Comparison of ENCODE assay signal across 1 cellular context in genomic region chr12:66048218-66048842, GRCh38.
TF ChIP-seq lines count a peak whose summit lies in the region.

No MANE protein-coding gene starts in this region.

TF ChIP-seq in HepG2, 621 proteins besides CTCF, POLR2A, EP300 and RAD21 (continued from another document):
- TF ChIP-seq ATF6 (CRISPR knock-in tag; conservative IDR thresholded peaks at IDR 0.05) (0 out of 2 replicates have a peak, but pooled peaks have one; percentile 11), PBX3 (CRISPR knock-in tag; IDR thresholded peaks at IDR 0.05; ENCODE audit: borderline replicate concordance) (no peak), KIAA2018 (CRISPR knock-in tag; IDR thresholded peaks at IDR 0.05; ENCODE audit: borderline replicate concordance) (no peak), ZNF556 (CRISPR knock-in tag; IDR thresholded peaks at IDR 0.05; ENCODE audit: borderline replicate concordance) (no peak), ZNF749 (CRISPR knock-in tag; IDR thresholded peaks at IDR 0.05; ENCODE audit: borderline replicate concordance) (no peak), ZNF503 (CRISPR knock-in tag; IDR thresholded peaks at IDR 0.05) (no peak), ZNF138 (CRISPR knock-in tag; IDR thresholded peaks at IDR 0.05; ENCODE audit: low read depth) (no peak)
